9 cellular contexts compared by ENCODE assay signal in genomic region chr1:235998812-235999211, GRCh38.
DNase-seq lines count a peak whose midpoint lies in the region; ATAC-seq, FAIRE-seq and TF ChIP-seq lines count a peak whose summit lies in the region.
"Had no signal": no experiment of that assay in that cellular context is flagged by ENCODE, and none has a peak within 500 bp of the region (broad histone marks: within the 10 kb centered on the region; RNA-seq: fewer than 3 reads in every experiment).

No MANE protein-coding gene starts in this region.

- ATAC-seq in GM18858 (IDR thresholded peaks at IDR 0.05; ENCODE audit: unreplicated experiment) (peak; percentile 11), HG02642 (IDR thresholded peaks at IDR 0.05; ENCODE audit: poor library complexity, unreplicated experiment) (peak; percentile 33)
- ATAC-seq in effector memory CD8-positive, alpha-beta T cell (replicated peaks): peak; percentile 51

- no peaks in the 10 kb centered on the region for H3K9me3 ChIP-seq in stomach

- no peak for FAIRE-seq in urothelium cell line (lab: Jason Lieb, UNC)
- FAIRE-seq: islet of Langerhans had no signal

- no peaks in the 10 kb centered on the region for H3K27me3 Mint-ChIP-seq in effector memory CD8-positive, alpha-beta T cell

- no peaks in the 10 kb centered on the region for H3K27me3 ChIP-seq in stomach

- in situ Hi-C loops in G401 (cut with HindIII; ENCODE audit: low sequenced_read_pairs): no loop called here

- no peak for TF ChIP-seq POLR2A in stomach (IDR thresholded peaks at IDR 0.05)

- no peak overlapping the region for H3K4me3 ChIP-seq in stomach

- peak; percentile 9 for DNase-seq in SW480 (ENCODE audit: low spot score)
- DNase-seq in effector memory CD8-positive, alpha-beta T cell: peak; percentile 40 to 46 (median 41)
- no peak for DNase-seq in stomach
- no peak for DNase-seq in urothelium cell line (ENCODE audit: low spot score)
- no peak for DNase-seq in G401 (ENCODE audit: low spot score)
- DNase-seq in effector CD8-positive, alpha-beta T cell (lab: John Stamatoyannopoulos, UW): no peak

- peaks cover 20 to 45% of the 10 kb centered on the region in 2 donors for H3K4me1 Mint-ChIP-seq in effector memory CD8-positive, alpha-beta T cell (ENCODE audit: low read depth in 2 of 2)

- H3K9me3 Mint-ChIP-seq in effector memory CD8-positive, alpha-beta T cell: no peaks in the 10 kb centered on the region

- H3K36me3 ChIP-seq in stomach: peaks cover under 1 to 94% (median 40%) of the 10 kb centered on the region in 4 donors

- peaks cover 3% of the 10 kb centered on the region for H3K36me3 Mint-ChIP-seq in effector memory CD8-positive, alpha-beta T cell (ENCODE audit: insufficient read depth)

- WGBS in stomach, 5 donors: 73 to 78% (median 76%) methylated on average over 6 of the region's 6 CpGs

- H3K27ac ChIP-seq in stomach: peak overlapping the region; percentile 41 to 72 (median 56)

- TF ChIP-seq CTCF in stomach (IDR thresholded peaks at IDR 0.05): no peak

- no peak for TF ChIP-seq EP300 in stomach (IDR thresholded peaks at IDR 0.05)

- peak overlapping the region; percentile 92 to 95 for H3K27ac Mint-ChIP-seq in effector memory CD8-positive, alpha-beta T cell

- intact Hi-C loops in stomach (cut with DNase I; ENCODE audit: low total_unique reads): no loop called here

- peaks cover 0 to 4% (median 0%) of the 10 kb centered on the region in 4 donors for H3K4me1 ChIP-seq in stomach

- peak overlapping the region; percentile 51 to 60 for H3K4me3 Mint-ChIP-seq in effector memory CD8-positive, alpha-beta T cell

Comparison
In these comparisons a context has a peak if more than half of its experiments do, and no peak if none do; other contexts are left out.
1. DNase-seq: peak in SW480 (single experiment) and effector memory CD8-positive, alpha-beta T cell (3 of 3); none in stomach (single experiment), urothelium cell line (single experiment), G401 (single experiment) and effector CD8-positive, alpha-beta T cell (single experiment).
2. Peak in every context shown above with its lines, with median percentiles within 50 percentile points of each other: ATAC-seq.